8 cellular contexts compared by ENCODE assay signal in genomic region chr5:109409061-109409843, GRCh38. TPM values are rescaled to one million over a fixed set of nuclear protein-coding genes. Genes with fewer than 3 reads are reported as not detected.
DNase-seq lines count a peak whose midpoint lies in the region; ATAC-seq and TF ChIP-seq lines count a peak whose summit lies in the region.

No MANE protein-coding gene starts in this region.

- H3K9ac ChIP-seq in HUES6 (ENCODE audit: low read length) (peak overlapping the region; percentile 93), subcutaneous abdominal adipose tissue (ENCODE audit: low read length in 5 of 5) (peak overlapping the region; percentile 79 to 98 (median 97))

- H3K27ac ChIP-seq in HUES6 (ENCODE audit: low read depth, low read length) (peak overlapping the region; percentile 90), RWPE2 (ENCODE audit: poor library complexity, severe bottlenecking) (peak overlapping the region; percentile 93), subcutaneous abdominal adipose tissue (ENCODE audit: low read depth, low read length) (peak overlapping the region; percentile 97)

- 0 out of 2 replicates have a peak, but pooled peaks cover 5% of the 10 kb centered on the region for H3K36me3 ChIP-seq in HUES6 (ENCODE audit: control insufficient read depth, insufficient read depth, low read length)
- H3K36me3 ChIP-seq in RWPE2 (ENCODE audit: low read depth), result peaks cover 23% of the 10 kb centered on the region
- no peaks in the 10 kb centered on the region for H3K36me3 ChIP-seq in neuron (ENCODE audit: insufficient read depth, low read length)
- H3K36me3 ChIP-seq in subcutaneous abdominal adipose tissue (ENCODE audit: control insufficient read depth in 5 of 5, insufficient read depth in 5 of 5, low read length in 5 of 5), result no peaks in the 10 kb centered on the region

- TF ChIP-seq CTCF in RWPE2 (IDR thresholded peaks at IDR 0.05; ENCODE audit: poor library complexity, severe bottlenecking) (no peak), fibroblast of villous mesenchyme (IDR thresholded peaks at IDR 0.05; ENCODE audit: insufficient read depth, low read depth, low read length) (no peak)

- DNase-seq in DMS114 treated with DMSO at 0.1 percent for 48 hours (lab: John Stamatoyannopoulos, UW; ENCODE audit: unreplicated experiment), result peak; percentile 58
- peak; percentile 79 for DNase-seq in RWPE2 (ENCODE audit: low spot score)
- DNase-seq in activated effector memory CD4-positive, alpha-beta T cell treated with Interleukin-2 at 50 U/mL for 16 hours, result peak; percentile 72
- DNase-seq in fibroblast of villous mesenchyme (ENCODE audit: low read depth), result peak; percentile 88

- H3K4me3 ChIP-seq in HUES6 (ENCODE audit: low read depth, low read length) (peak overlapping the region; percentile 99), RWPE2 (ENCODE audit: severe bottlenecking) (peak overlapping the region; percentile 74), fibroblast of villous mesenchyme (ENCODE audit: low read depth, low read length) (peak overlapping the region; percentile 88), neuron (ENCODE audit: low read length) (peak overlapping the region; percentile 97), subcutaneous abdominal adipose tissue (ENCODE audit: low read depth in 1 of 5, low read length in 5 of 5) (peak overlapping the region; percentile 92 to 98 (median 96))

- H3K9me3 ChIP-seq in HUES6 (ENCODE audit: control insufficient read depth, insufficient read depth, low read depth, low read length), result peaks cover 10% of the 10 kb centered on the region; the same call in 1 of the 2 replicates
- H3K9me3 ChIP-seq in RWPE2 (ENCODE audit: severe bottlenecking), result no peaks in the 10 kb centered on the region
- H3K9me3 ChIP-seq in neuron (ENCODE audit: low read length), result no peaks in the 10 kb centered on the region
- peaks cover 0 to 3% (median 0%) of the 10 kb centered on the region in 5 donors for H3K9me3 ChIP-seq in subcutaneous abdominal adipose tissue (ENCODE audit: control insufficient read depth in 5 of 5, low read length in 5 of 5)

- ATAC-seq in GM21515 (IDR thresholded peaks at IDR 0.05; ENCODE audit: unreplicated experiment) (peak; percentile 30), RWPE2 (ENCODE audit: low read depth) (peak; percentile 18)

- peak overlapping the region; percentile 55 for H2AFZ ChIP-seq in neuron (ENCODE audit: low read depth, low read length)

- H3K27me3 ChIP-seq in HUES6 (ENCODE audit: control insufficient read depth, insufficient read depth, low read length), result no peaks in the 10 kb centered on the region
- no peaks in the 10 kb centered on the region for H3K27me3 ChIP-seq in RWPE2 (ENCODE audit: insufficient read depth, poor library complexity, severe bottlenecking)
- no peaks in the 10 kb centered on the region for H3K27me3 ChIP-seq in neuron (ENCODE audit: insufficient read depth, low read length)
- no peaks in the 10 kb centered on the region for H3K27me3 ChIP-seq in subcutaneous abdominal adipose tissue (ENCODE audit: control insufficient read depth in 5 of 5, insufficient read depth in 4 of 5, low read length in 5 of 5)

- peaks cover 29% of the 10 kb centered on the region for H3K4me1 ChIP-seq in HUES6 (ENCODE audit: control insufficient read depth, insufficient read depth, low read length)
- H3K4me1 ChIP-seq in RWPE2 (ENCODE audit: insufficient read depth, poor library complexity, severe bottlenecking), result peaks cover 33% of the 10 kb centered on the region
- H3K4me1 ChIP-seq in neuron (ENCODE audit: insufficient read depth, low read length), result peaks cover 35% of the 10 kb centered on the region
- peaks cover 2 to 44% (median 31%) of the 10 kb centered on the region in 5 donors for H3K4me1 ChIP-seq in subcutaneous abdominal adipose tissue (ENCODE audit: control insufficient read depth in 5 of 5, insufficient read depth in 5 of 5, low read length in 5 of 5)

RNA-seq across cellular contexts. Expression of gene PJA2, which starts 0.5 kb away (rescaled TPM):
- 77.3 and 105 TPM in 2 replicates for total RNA-seq in fibroblast of villous mesenchyme

Comparison
In these comparisons a context has a peak if more than half of its experiments do, and no peak if none do; other contexts are left out.
1. Peak in every context shown above with its lines: DNase-seq, ATAC-seq, H3K4me3 ChIP-seq and H3K27ac ChIP-seq.